8 cellular contexts compared by ENCODE assay signal in genomic region chr1:8878448-8879347, GRCh38. TPM values are rescaled to one million over a fixed set of nuclear protein-coding genes. Genes with fewer than 3 reads are reported as not detected.
A peak's percentile ranks its signal among the peaks of the same experiment; 100 is the strongest.
DNase-seq lines count a peak whose midpoint lies in the region; ATAC-seq and TF ChIP-seq lines count a peak whose summit lies in the region.

Gene ENO1 (minus strand): TSS chr1:8878686. CDS start chr1:8874908, 3,778 bp downstream.

- peak within 1 kb of the TSS; percentile 61; the same call in 1 of the 2 replicates for H2AFZ ChIP-seq in OCI-LY7 (ENCODE audit: low read length)

- H3K79me2 ChIP-seq in OCI-LY7 (ENCODE audit: insufficient read depth, low read depth, low read length): peaks cover 60% of the 10 kb centered on the region

- H3K4me3 ChIP-seq in OCI-LY7 (ENCODE audit: low read depth, low read length, poor library complexity, severe bottlenecking) (peak within 1 kb of the TSS; percentile 99), epithelial cell of esophagus (ENCODE audit: low read length) (peak within 1 kb of the TSS; percentile 90)

- intact Hi-C loops in OCI-LY7 (cut with micrococcal nuclease; ENCODE audit: unreplicated experiment): loop anchor here (2.0 to 5.0 kb wide), 3 partner anchors 62 to 456 kb away; partner anchors contain the start of genes RERE and SLC2A5

- H3K9me3 ChIP-seq in OCI-LY7 (ENCODE audit: low read length): no peaks in the 10 kb centered on the region

- no peaks in the 10 kb centered on the region for H3K9me2 ChIP-seq in OCI-LY7 (ENCODE audit: insufficient read depth, low read length)

- peak within 1 kb of the TSS; percentile 87 for H3K4me2 ChIP-seq in OCI-LY7 (ENCODE audit: low read length)

- H3K36me3 ChIP-seq in OCI-LY7 (ENCODE audit: insufficient read depth, low read length): peaks cover 47% of the 10 kb centered on the region

- H3K4me1 ChIP-seq in OCI-LY7 (ENCODE audit: insufficient read depth, low read length, poor library complexity, severe bottlenecking): peaks cover 41% of the 10 kb centered on the region

- peak; percentile 71 for ATAC-seq in GM21526 (IDR thresholded peaks at IDR 0.05; ENCODE audit: low FRiP score, unreplicated experiment)

- peak within 1 kb of the TSS; percentile 77 for H3K27ac ChIP-seq in OCI-LY7 (ENCODE audit: low read depth, low read length, poor library complexity, severe bottlenecking)

- peak; percentile 88 for DNase-seq in DMS114 treated with DMSO at 0.1 percent for 48 hours (lab: John Stamatoyannopoulos, UW; ENCODE audit: unreplicated experiment)
- DNase-seq in HuH-7 (ENCODE audit: low spot score): peak; percentile 98
- DNase-seq in OCI-LY7 (ENCODE audit: low spot score): peak; percentile 97
- peak; percentile 100 for DNase-seq in activated T-cell treated with anti-CD3 and anti-CD28 coated beads for 4 hours
- DNase-seq in epithelial cell of esophagus (ENCODE audit: low read depth): peak; percentile 98
- peak; percentile 99 for DNase-seq in mucosa of gallbladder (ENCODE audit: low spot score)
- DNase-seq in stimulated activated CD8-positive, alpha-beta memory T cell treated with anti-CD3 and anti-CD28 coated beads, Interleukin-4, amount 100 ng/mL, for 24 hours (ENCODE audit: low read depth): peak; percentile 98

- POLR2A ChIA-PET in OCI-LY7 (lab: Charles Lee): interaction anchor here (0.7 to 1.0 kb wide), 2 partner anchors 30 to 125 kb away, joined by 3 to 4 read pairs; no protein-coding TSS in a partner anchor

- BruUV-seq in OCI-LY7 (replicated peaks; lab: Mats Ljungman, UMichigan): no TSS peak

- CTCF ChIA-PET in OCI-LY7 (lab: Charles Lee; ENCODE audit: unreplicated experiment): no interaction called here

- TF ChIP-seq CTCF in OCI-LY7 (conservative IDR thresholded peaks at IDR 0.05; ENCODE audit: low read length) (no peak), epithelial cell of esophagus (IDR thresholded peaks at IDR 0.05; ENCODE audit: insufficient read depth, low read depth, low read length, missing control alignments) (no peak)

- peaks cover 31% of the 10 kb centered on the region for H4K20me1 ChIP-seq in OCI-LY7 (ENCODE audit: insufficient read depth, low read length)

RNA-seq across cellular contexts. Expression of gene ENO1, which starts in this region (rescaled TPM):
- total RNA-seq in OCI-LY7 (2014; rRNA removed; shearing (Covaris generic)): 1,017 and 1,033 TPM in 2 replicates
- 884 and 1,337 TPM in 2 replicates for total RNA-seq in OCI-LY7 (2022)
- total RNA-seq in mucosa of gallbladder: 631 TPM

Comparison
In these comparisons a context has a peak if more than half of its experiments do, and no peak if none do; other contexts are left out.
1. Peak in every context shown above with its lines: DNase-seq, ATAC-seq, H3K4me3 ChIP-seq and H3K27ac ChIP-seq.